Comparison of ENCODE assay signal across 8 cellular contexts in genomic region chr1:180154003-180154324, GRCh38. TPM values are rescaled to one million over a fixed set of nuclear protein-coding genes. Genes with fewer than 3 reads are reported as not detected.
DNase-seq lines count a peak whose midpoint lies in the region; ATAC-seq and TF ChIP-seq lines count a peak whose summit lies in the region.

No MANE protein-coding gene starts in this region.

- H3K27me3 ChIP-seq in GM23338 (ENCODE audit: insufficient read depth) (peaks cover 34% of the 10 kb centered on the region), WERI-Rb-1 (ENCODE audit: insufficient read depth, low read depth, severe bottlenecking) (no peaks in the 10 kb centered on the region), heart left ventricle (no peaks in the 10 kb centered on the region), skeletal muscle satellite cell (ENCODE audit: control insufficient read depth, insufficient read depth, low read length) (no peaks in the 10 kb centered on the region)

- H3K36me3 ChIP-seq in GM23338 (ENCODE audit: insufficient read depth) (no peaks in the 10 kb centered on the region), WERI-Rb-1 (peaks cover 3% of the 10 kb centered on the region), heart left ventricle (no peaks in the 10 kb centered on the region), skeletal muscle satellite cell (ENCODE audit: insufficient read depth, low read length) (no peaks in the 10 kb centered on the region)

- H3K4me3 Mint-ChIP-seq in GM23338 = peak overlapping the region; percentile 85

- peaks cover 26% of the 10 kb centered on the region for H4K20me1 ChIP-seq in GM23338 (replicated peaks; ENCODE audit: insufficient read depth)

- H3K4me2 ChIP-seq in GM23338 (peak overlapping the region; percentile 86), skeletal muscle satellite cell (ENCODE audit: low read length) (peak overlapping the region; percentile 98)

- H3F3A ChIP-seq in GM23338 (replicated peaks; ENCODE audit: low read depth) = no peaks in the 10 kb centered on the region; the same call in 1 of the 2 replicates

- peaks cover 18% of the 10 kb centered on the region for H3K27me3 Mint-ChIP-seq in GM23338 (ENCODE audit: insufficient read depth, low read depth, poor library complexity)

- H3K9me3 ChIP-seq in WERI-Rb-1 (ENCODE audit: severe bottlenecking) = no peaks in the 10 kb centered on the region
- no peaks in the 10 kb centered on the region for H3K9me3 ChIP-seq in heart left ventricle
- no peaks in the 10 kb centered on the region for H3K9me3 ChIP-seq in skeletal muscle satellite cell (replicated peaks; ENCODE audit: low read length)

- H3K4me1 Mint-ChIP-seq in GM23338 = peaks cover 19% of the 10 kb centered on the region

- no peak overlapping the region for H3K27ac Mint-ChIP-seq in GM23338

- H3K27ac ChIP-seq in GM23338 (ENCODE audit: low read depth) = no peak overlapping the region
- peak overlapping the region; percentile 97 for H3K27ac ChIP-seq in WERI-Rb-1
- peak overlapping the region; percentile 83 to 99 (median 96) for H3K27ac ChIP-seq in heart left ventricle

- H3K9ac ChIP-seq in skeletal muscle satellite cell (ENCODE audit: low read depth, low read length) = peak overlapping the region; percentile 93

- no peaks in the 10 kb centered on the region for H3K9me3 Mint-ChIP-seq in GM23338

- WGBS in heart left ventricle, 4 donors = 6 to 15% (median 11%) methylated on average over 7 of the region's 7 CpGs

- peaks cover 13% of the 10 kb centered on the region for H3K4me1 ChIP-seq in GM23338 (ENCODE audit: insufficient read depth)
- peaks cover 0 to 51% (median 23%) of the 10 kb centered on the region in 12 donors for H3K4me1 ChIP-seq in heart left ventricle
- H3K4me1 ChIP-seq in skeletal muscle satellite cell (ENCODE audit: control insufficient read depth, insufficient read depth, low read length) = peaks cover 51% of the 10 kb centered on the region

- H2AFZ ChIP-seq in GM23338 = peak overlapping the region; percentile 99

- no peaks in the 10 kb centered on the region for H3K9me2 ChIP-seq in GM23338 (ENCODE audit: insufficient read depth)

- no peak for TF ChIP-seq CTCF in GM23338 (conservative IDR thresholded peaks at IDR 0.05; ENCODE audit: low read depth in 2 of 2)
- TF ChIP-seq CTCF in WERI-Rb-1 (IDR thresholded peaks at IDR 0.05; ENCODE audit: low read depth, low read length) = no peak
- no peak for TF ChIP-seq CTCF in heart left ventricle (IDR thresholded peaks at IDR 0.05)

- H3K4me3 ChIP-seq in GM23338 (peak overlapping the region; percentile 97), WERI-Rb-1 (ENCODE audit: low read depth, low read length) (peak overlapping the region; percentile 97), heart left ventricle (peak overlapping the region; percentile 70 to 100 (median 98)), skeletal muscle satellite cell (ENCODE audit: low read length) (peak overlapping the region; percentile 82)

- no peak for TF ChIP-seq POLR2A in heart left ventricle (IDR thresholded peaks at IDR 0.05)

- no peak; the same call in 2 of the 3 replicates for ATAC-seq in GM23338
- peak in 1 of 4 donors; percentile 1 for ATAC-seq in heart left ventricle
- no peak for ATAC-seq in GM19467 (IDR thresholded peaks at IDR 0.05; ENCODE audit: unreplicated experiment)
- no peak for ATAC-seq in GM21515 (IDR thresholded peaks at IDR 0.05; ENCODE audit: unreplicated experiment)

- peaks cover 26% of the 10 kb centered on the region for H3K79me2 ChIP-seq in GM23338 (replicated peaks; ENCODE audit: insufficient read depth)

- no peak for DNase-seq in GM23338 (ENCODE audit: low spot score)
- no peak for DNase-seq in WERI-Rb-1
- DNase-seq in heart left ventricle = no peak
- no peak for DNase-seq in DMS153 (lab: John Stamatoyannopoulos, UW)
- DNase-seq in NCI-H1436 treated with DMSO at 0.1 percent for 48 hours (lab: John Stamatoyannopoulos, UW) = no peak

- no peaks in the 10 kb centered on the region; the same call in 2 of the 3 replicates for H3K36me3 Mint-ChIP-seq in GM23338 (ENCODE audit: low read depth)

- intact Hi-C loops in heart left ventricle (cut with DNase I) = loop anchor here in 3 of 10 donors (5.0 to 10.0 kb wide), 3 partner anchors 37 to 199 kb away; partner anchors contain the start of gene CEP350 (in 1 of the 3)

TF ChIP-seq in GM23338, 12 proteins besides CTCF, POLR2A, EP300 and RAD21 (continues in another document):
- no peak for TF ChIP-seq STAT1 (IDR thresholded peaks at IDR 0.05; ENCODE audit: unreplicated experiment)
- no peak for TF ChIP-seq ZNF331 (CRISPR knock-in tag; IDR thresholded peaks at IDR 0.05; ENCODE audit: low read depth)
- TF ChIP-seq JUNB (IDR thresholded peaks at IDR 0.05; ENCODE audit: unreplicated experiment) = no peak
- no peak for TF ChIP-seq CREB1 (CRISPR knock-in tag; IDR thresholded peaks at IDR 0.05; ENCODE audit: low read depth)
- TF ChIP-seq POLR2AphosphoS5 (IDR thresholded peaks at IDR 0.05; ENCODE audit: low read depth) = no peak
- TF ChIP-seq ETS1 (IDR thresholded peaks at IDR 0.05) = no peak
- TF ChIP-seq ZNF114 (CRISPR knock-in tag; IDR thresholded peaks at IDR 0.05) = no peak
- no peak for TF ChIP-seq EZH2phosphoT487 (IDR thresholded peaks at IDR 0.05; ENCODE audit: unreplicated experiment)
- no peak for TF ChIP-seq EZH2 (IDR thresholded peaks at IDR 0.05; ENCODE audit: low read depth, unreplicated experiment)
- no peak for TF ChIP-seq NANOG (IDR thresholded peaks at IDR 0.05; ENCODE audit: borderline replicate concordance)
- no peak for TF ChIP-seq REST (IDR thresholded peaks at IDR 0.05; ENCODE audit: unreplicated experiment)

RNA-seq across cellular contexts. Expression of gene QSOX1, which starts 0.7 kb away (rescaled TPM):
- 107 and 119 TPM in 2 replicates for total RNA-seq in GM23338 (2014; rRNA removed; shearing (Covaris generic))
- polyA plus RNA-seq in GM23338 (2016; fragmentation: Nextera tagmentation; extraction: Ambion mirVana) = 47.8 and 64.8 TPM in 2 replicates
- total RNA-seq in heart left ventricle = 100 to 1,000 TPM in 6 of 9 donors, 10 to 100 TPM in 3; 62.3 to 250 (median 122) TPM
- polyA plus RNA-seq in heart left ventricle = 100 to 1,000 TPM in 1 of 2 donors, 10 to 100 TPM in 1; 63.2 to 181 TPM
- total RNA-seq in skeletal muscle satellite cell (2012; rRNA removed) = 156 and 172 TPM in 2 replicates
